Comparison of ENCODE assay signal across 15 cellular contexts in the genomic region with DNA sequence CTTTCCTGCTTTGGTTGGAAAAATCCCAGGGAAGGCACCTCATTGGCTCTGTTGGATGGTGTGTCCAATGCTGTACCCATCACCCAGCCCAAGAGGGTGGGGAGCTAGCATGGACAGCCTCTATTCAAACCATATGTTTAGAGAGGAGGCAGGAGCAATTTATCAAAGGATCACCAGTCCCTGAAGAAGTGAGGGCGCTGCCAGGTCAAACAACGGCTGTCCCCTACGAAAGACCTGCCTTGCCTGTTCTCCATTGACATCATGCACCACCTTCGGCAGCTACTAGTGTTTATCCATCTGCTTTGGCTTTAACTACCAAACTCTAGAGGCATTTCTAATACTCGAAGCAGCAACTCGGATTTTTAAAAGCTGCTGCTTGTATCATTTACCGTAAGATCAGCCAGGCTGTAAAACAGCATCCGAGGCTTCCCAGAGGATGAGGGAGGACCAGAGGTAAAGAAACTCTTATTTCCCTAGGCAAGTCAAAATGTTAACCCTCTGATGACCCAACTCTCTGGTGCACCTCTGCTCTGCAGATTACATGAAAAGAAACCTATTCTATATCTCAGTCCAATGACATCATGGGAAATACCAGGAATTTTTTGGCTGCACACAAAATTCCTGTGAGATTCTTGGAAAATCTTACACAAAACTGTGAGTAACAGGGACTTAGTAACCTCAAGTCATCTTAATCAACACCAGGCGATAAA.
DNase-seq lines count a peak whose midpoint lies in the region; ATAC-seq, FAIRE-seq and TF ChIP-seq lines count a peak whose summit lies in the region.
"Had no signal": no experiment of that assay in that cellular context is flagged by ENCODE, and none has a peak within 500 bp of the region (broad histone marks: within the 10 kb centered on the region; RNA-seq: fewer than 3 reads in every experiment).

No MANE protein-coding gene starts in this region.

- H3K27me3 Mint-ChIP-seq in mesothelial cell of epicardium (ENCODE audit: low read depth): no peaks in the 10 kb centered on the region
- H3K27me3 Mint-ChIP-seq: CD4-positive, alpha-beta T cell had no signal

- in situ Hi-C loops in KBM-7 (cut with MboI; ENCODE audit: low pct_unique_long_range_greater_than_20kb, low sequenced_read_pairs): no loop called here

- peaks cover 4% of the 10 kb centered on the region for H3K9me3 Mint-ChIP-seq in mesothelial cell of epicardium

- peak overlapping the region; percentile 87 for H3K27ac Mint-ChIP-seq in mesothelial cell of epicardium
- H3K27ac Mint-ChIP-seq: CD4-positive, alpha-beta T cell had no signal

- peaks cover 6% of the 10 kb centered on the region for H3K27me3 ChIP-seq in WERI-Rb-1 (ENCODE audit: insufficient read depth, low read depth, severe bottlenecking)
- H3K27me3 ChIP-seq: transverse colon had no signal

- no peak overlapping the region for H3K4me3 ChIP-seq in WERI-Rb-1 (ENCODE audit: low read depth, low read length)
- H3K4me3 ChIP-seq: transverse colon had no signal

- no peaks in the 10 kb centered on the region for H3K9me3 ChIP-seq in WERI-Rb-1 (ENCODE audit: severe bottlenecking)
- H3K9me3 ChIP-seq: transverse colon had no signal

- TF ChIP-seq CTCF in mesothelial cell of epicardium (IDR thresholded peaks at IDR 0.05; ENCODE audit: unreplicated experiment) (no peak), WERI-Rb-1 (IDR thresholded peaks at IDR 0.05; ENCODE audit: low read depth, low read length) (no peak)

- H3K36me3 Mint-ChIP-seq in mesothelial cell of epicardium: no peaks in the 10 kb centered on the region

- no peaks in the 10 kb centered on the region for H3K36me3 ChIP-seq in WERI-Rb-1
- H3K36me3 ChIP-seq: transverse colon had no signal

- no peak overlapping the region for H3K4me3 Mint-ChIP-seq in mesothelial cell of epicardium
- H3K4me3 Mint-ChIP-seq: CD4-positive, alpha-beta T cell had no signal

- no peak overlapping the region for H3K27ac ChIP-seq in WERI-Rb-1
- H3K27ac ChIP-seq: transverse colon had no signal

- H3K4me1 Mint-ChIP-seq in mesothelial cell of epicardium: peaks cover 29% of the 10 kb centered on the region

- peak; percentile 77 for DNase-seq in AG20443 (ENCODE audit: low spot score)
- peak; percentile 85 for DNase-seq in RCC 7860 (ENCODE audit: low spot score)
- peak; percentile 65 for DNase-seq in dedifferentiated amniotic fluid mesenchymal stem cell (ENCODE audit: extremely low spot score)
- DNase-seq in mesothelial cell of epicardium (ENCODE audit: low spot score in 2 of 2, unreplicated experiment in 2 of 2): no peak
- no peak for DNase-seq in KBM-7
- no peak for DNase-seq in WERI-Rb-1
- DNase-seq: activated CD4-positive, alpha-beta T cell treated with anti-CD3 and anti-CD28 coated beads for 1 hour; CD4-positive, alpha-beta T cell; hippocampal formation; NCI-H510A treated with DMSO at 0.1 percent for 48 hours; right cardiac atrium; Right ventricle myocardium superior; transverse colon had no signal

- peak; percentile 79 for FAIRE-seq in RCC 7860 (lab: Jason Lieb, UNC)

- ATAC-seq in GM21447 (IDR thresholded peaks at IDR 0.05; ENCODE audit: unreplicated experiment) (no peak), HG03521 (IDR thresholded peaks at IDR 0.05; ENCODE audit: unreplicated experiment) (no peak)

Comparison
In these comparisons a context has a peak if more than half of its experiments do, and no peak if none do; other contexts are left out.
1. DNase-seq: peak in AG20443 (single experiment), RCC 7860 (single experiment) and dedifferentiated amniotic fluid mesenchymal stem cell (single experiment); none in mesothelial cell of epicardium (0 of 2), KBM-7 (single experiment) and WERI-Rb-1 (single experiment).